ENCODE assay signal across 9 cellular contexts in genomic region chr1:54249798-54250497, GRCh38. TPM values are rescaled to one million over a fixed set of nuclear protein-coding genes. Genes with fewer than 3 reads are reported as not detected.
DNase-seq lines count a peak whose midpoint lies in the region; ATAC-seq and TF ChIP-seq lines count a peak whose summit lies in the region.
"Had no signal": no experiment of that assay in that cellular context is flagged by ENCODE, and none has a peak within 500 bp of the region (broad histone marks: within the 10 kb centered on the region; RNA-seq: fewer than 3 reads in every experiment).

No MANE protein-coding gene starts in this region.

- DNase-seq in HCT116 (ENCODE audit: low read depth, low spot score) (peak; percentile 79), SJSA1 (ENCODE audit: low read depth in 1 of 2, low spot score in 2 of 2) (peak; percentile 79 to 83), glutamatergic neuron (no peak), smooth muscle cell (lab: John Stamatoyannopoulos, UW; ENCODE audit: unreplicated experiment) (no peak), nucleus accumbens (lab: John Stamatoyannopoulos, UW) (no peak)
- no peak for DNase-seq in effector memory CD4-positive, alpha-beta T cell
- DNase-seq in CD8-positive, alpha-beta T cell, result no peak
- DNase-seq: activated gamma-delta T cell treated with Interleukin-2 at 50 U/mL for 16 hours had no signal

- WGBS in smooth muscle cell (ENCODE audit: low lambda C conversion rate), result 57% methylated on average over 10 of the region's 10 CpGs

- peaks cover 52% of the 10 kb centered on the region for H3K9me3 Mint-ChIP-seq in glutamatergic neuron (ENCODE audit: unreplicated experiment)
- H3K9me3 Mint-ChIP-seq in CD8-positive, alpha-beta T cell, result no peaks in the 10 kb centered on the region

- H3K79me2 ChIP-seq in HCT116 (ENCODE audit: insufficient read depth, low read length) (no peaks in the 10 kb centered on the region), smooth muscle cell (ENCODE audit: low read depth) (no peaks in the 10 kb centered on the region)

- RAD21 ChIA-PET in HCT116 (lab: Charles Lee; ENCODE audit: low non-redundant PET in 1 of 2, low total read pairs in 2 of 2, uncharacterized antibody in 2 of 2, unreplicated experiment in 2 of 2), result no interaction called here

- intact Hi-C loops in HCT116 (cut with micrococcal nuclease), result no loop called here
- intact Hi-C loops in CD8-positive, alpha-beta T cell (cut with DNase I, micrococcal nuclease), result no loop called here

- CTCF ChIA-PET in HCT116 (lab: Charles Lee), result interaction anchor here (1.1 kb wide), 1 partner anchor 239 kb away, joined by 3 read pairs; no protein-coding TSS in a partner anchor
- CTCF ChIA-PET in CD8-positive, alpha-beta T cell (lab: Charles Lee), result interaction anchor here (0.7 kb wide), 1 partner anchor 24 kb away, joined by 3 read pairs; no protein-coding TSS in a partner anchor

- no peak overlapping the region for H3K4me3 Mint-ChIP-seq in glutamatergic neuron (ENCODE audit: unreplicated experiment)
- H3K4me3 Mint-ChIP-seq in CD8-positive, alpha-beta T cell, result no peak overlapping the region

- ATAC-seq in HCT116 (peak; percentile 82), HG02973 (IDR thresholded peaks at IDR 0.05; ENCODE audit: unreplicated experiment) (no peak)
- ATAC-seq in CD8-positive, alpha-beta T cell, result no peak

- H4K20me1 ChIP-seq in HCT116 (ENCODE audit: insufficient read depth), result no peaks in the 10 kb centered on the region
- peaks cover 72% of the 10 kb centered on the region for H4K20me1 ChIP-seq in smooth muscle cell (ENCODE audit: low read depth)

- no peaks in the 10 kb centered on the region for H3K9me3 ChIP-seq in HCT116 (ENCODE audit: control insufficient read depth in 1 of 2, insufficient read depth in 1 of 2, low read depth in 1 of 2, low read length in 2 of 2)
- no peaks in the 10 kb centered on the region for H3K9me3 ChIP-seq in SJSA1 (replicated peaks)
- no peaks in the 10 kb centered on the region for H3K9me3 ChIP-seq in smooth muscle cell (replicated peaks; ENCODE audit: low read depth)
- H3K9me3 ChIP-seq in effector memory CD4-positive, alpha-beta T cell (ENCODE audit: control insufficient read depth, low read length), result no peaks in the 10 kb centered on the region
- H3K9me3 ChIP-seq in CD8-positive, alpha-beta T cell (ENCODE audit: low read length), result no peaks in the 10 kb centered on the region

- H3K9ac ChIP-seq in HCT116 (ENCODE audit: low read length), result peak overlapping the region; percentile 38
- no peak overlapping the region for H3K9ac ChIP-seq in smooth muscle cell (ENCODE audit: low read depth)

- TF ChIP-seq CTCF in HCT116 (IDR thresholded peaks at IDR 0.05 in 2 of 3, conservative IDR thresholded peaks at IDR 0.05 in 1 of 3; ENCODE audit: borderline replicate concordance in 1 of 3, insufficient read depth in 1 of 3, low read depth in 2 of 3, low read length in 2 of 3), result no peak
- no peak for TF ChIP-seq CTCF in glutamatergic neuron (IDR thresholded peaks at IDR 0.05; ENCODE audit: partially characterized antibody, unreplicated experiment)
- no peak for TF ChIP-seq CTCF in smooth muscle cell (IDR thresholded peaks at IDR 0.05; ENCODE audit: borderline replicate concordance, insufficient read depth, poor library complexity, severe bottlenecking)
- no peak for TF ChIP-seq CTCF in CD8-positive, alpha-beta T cell (IDR thresholded peaks at IDR 0.05)

- peak overlapping the region; percentile 66 for H3K27ac Mint-ChIP-seq in glutamatergic neuron (ENCODE audit: unreplicated experiment)
- H3K27ac Mint-ChIP-seq in CD8-positive, alpha-beta T cell, result no peak overlapping the region

- H2AFZ ChIP-seq in HCT116 (ENCODE audit: low read depth, low read length, poor library complexity, severe bottlenecking), result no peak overlapping the region
- H2AFZ ChIP-seq in smooth muscle cell (ENCODE audit: low read depth), result no peak overlapping the region

- H3F3A ChIP-seq in smooth muscle cell (ENCODE audit: low read depth), result peaks cover 7% of the 10 kb centered on the region

- H3K27me3 ChIP-seq in HCT116 (ENCODE audit: insufficient read depth, low read length), result no peaks in the 10 kb centered on the region
- no peaks in the 10 kb centered on the region for H3K27me3 ChIP-seq in SJSA1 (replicated peaks)
- H3K27me3 ChIP-seq in smooth muscle cell (ENCODE audit: low read depth), result no peaks in the 10 kb centered on the region
- no peaks in the 10 kb centered on the region for H3K27me3 ChIP-seq in effector memory CD4-positive, alpha-beta T cell (replicated peaks; ENCODE audit: control insufficient read depth, insufficient read depth, low read length, poor library complexity, severe bottlenecking)
- H3K27me3 ChIP-seq in CD8-positive, alpha-beta T cell (ENCODE audit: insufficient read depth, low read length), result no peaks in the 10 kb centered on the region

- TF ChIP-seq POLR2A in HCT116 (IDR thresholded peaks at IDR 0.05; ENCODE audit: borderline replicate concordance, extremely low read depth, insufficient read depth, insufficient read length), result no peak

- peaks cover 48% of the 10 kb centered on the region for H3K4me1 Mint-ChIP-seq in glutamatergic neuron (ENCODE audit: low read depth, unreplicated experiment)
- peaks cover 2% of the 10 kb centered on the region for H3K4me1 Mint-ChIP-seq in CD8-positive, alpha-beta T cell (ENCODE audit: low read depth)

- H3K4me3 ChIP-seq in HCT116 (replicated peaks in 1 of 2; ENCODE audit: low read depth in 1 of 2, low read length in 2 of 2) (peak overlapping the region in 1 of 2 experiments; percentile 12; a peak in 1 of 4 replicates), SJSA1 (no peak overlapping the region), smooth muscle cell (no peak overlapping the region)
- no peak overlapping the region for H3K4me3 ChIP-seq in effector memory CD4-positive, alpha-beta T cell (ENCODE audit: insufficient read depth, low read depth, low read length, poor library complexity, severe bottlenecking)
- H3K4me3 ChIP-seq in CD8-positive, alpha-beta T cell (ENCODE audit: low read depth, low read length), result no peak overlapping the region

- POLR2A ChIA-PET in HCT116 (lab: Charles Lee), result no interaction called here
- POLR2A ChIA-PET in CD8-positive, alpha-beta T cell (lab: Charles Lee), result no interaction called here

- no TSS peak for BruUV-seq in HCT116 (replicated peaks; lab: Mats Ljungman, UMichigan)

- H3K4me1 ChIP-seq in HCT116 (ENCODE audit: control insufficient read depth in 1 of 2, insufficient read depth in 2 of 2, low read length in 2 of 2) (peaks cover 30 to 54% of the 10 kb centered on the region in 2 experiments), SJSA1 (replicated peaks) (peaks cover 69% of the 10 kb centered on the region), smooth muscle cell (ENCODE audit: low read depth) (peaks cover 15% of the 10 kb centered on the region)
- H3K4me1 ChIP-seq in effector memory CD4-positive, alpha-beta T cell (ENCODE audit: control insufficient read depth, insufficient read depth, low read length, poor library complexity, severe bottlenecking), result no peaks in the 10 kb centered on the region
- H3K4me1 ChIP-seq in CD8-positive, alpha-beta T cell (ENCODE audit: insufficient read depth, low read length), result no peaks in the 10 kb centered on the region

- no peaks in the 10 kb centered on the region for H3K9me2 ChIP-seq in HCT116 (ENCODE audit: insufficient read depth)

- H3K27ac ChIP-seq in HCT116 (ENCODE audit: low read depth, low read length) (peak overlapping the region; percentile 34; the same call in 1 of the 2 replicates), SJSA1 (peak overlapping the region; percentile 74), smooth muscle cell (ENCODE audit: low read depth) (peak overlapping the region; percentile 56)
- no peak overlapping the region for H3K27ac ChIP-seq in effector memory CD4-positive, alpha-beta T cell (ENCODE audit: insufficient read depth, low read length, poor library complexity, severe bottlenecking)
- no peak overlapping the region for H3K27ac ChIP-seq in CD8-positive, alpha-beta T cell (ENCODE audit: low read depth, low read length)

- H3K36me3 ChIP-seq in HCT116 (ENCODE audit: control insufficient read depth in 1 of 2, insufficient read depth in 2 of 2, low read length in 2 of 2) (no peaks in the 10 kb centered on the region), SJSA1 (peaks cover 55% of the 10 kb centered on the region), smooth muscle cell (ENCODE audit: low read depth) (no peaks in the 10 kb centered on the region)
- H3K36me3 ChIP-seq in effector memory CD4-positive, alpha-beta T cell (ENCODE audit: control insufficient read depth, insufficient read depth, low read length), result peaks cover 33% of the 10 kb centered on the region
- H3K36me3 ChIP-seq in CD8-positive, alpha-beta T cell (ENCODE audit: insufficient read depth, low read length), result peaks cover 6% of the 10 kb centered on the region

- no peak for TF ChIP-seq RAD21 in HCT116 (IDR thresholded peaks at IDR 0.05; ENCODE audit: low read depth)

- peaks cover under 1% of the 10 kb centered on the region for H3K36me3 Mint-ChIP-seq in glutamatergic neuron (ENCODE audit: unreplicated experiment)
- peaks cover 61% of the 10 kb centered on the region for H3K36me3 Mint-ChIP-seq in CD8-positive, alpha-beta T cell

- H3K4me2 ChIP-seq in HCT116 (ENCODE audit: low read length), result peak overlapping the region; percentile 70
- H3K4me2 ChIP-seq in smooth muscle cell, result no peak overlapping the region

- H3K27me3 Mint-ChIP-seq in glutamatergic neuron (ENCODE audit: unreplicated experiment), result peaks cover 43% of the 10 kb centered on the region
- H3K27me3 Mint-ChIP-seq in CD8-positive, alpha-beta T cell (ENCODE audit: low read depth), result no peaks in the 10 kb centered on the region

TF ChIP-seq in HCT116, 20 proteins besides CTCF, POLR2A, EP300 and RAD21 (continues in another document):
- TF ChIP-seq ZFX (IDR thresholded peaks at IDR 0.05) (no peak), SP1 (IDR thresholded peaks at IDR 0.05; ENCODE audit: low read depth) (no peak; the same call in none of the 2 replicates)

RNA-seq across cellular contexts. Expression of gene MRPL37, which starts 50.0 kb away (rescaled TPM):
- total RNA-seq in HCT116 (2021; ENCODE audit: unreplicated experiment) (132 TPM), glutamatergic neuron (ENCODE audit: unreplicated experiment) (50.9 TPM), smooth muscle cell (70.9 and 85.5 TPM in 2 replicates)
- polyA plus RNA-seq in HCT116 (2012), result 98.1 and 139 TPM in 2 replicates
- total RNA-seq in SJSA1 (2014; rRNA removed; shearing (Covaris generic)), result 133 and 157 TPM in 2 replicates
- 96.4 and 100.0 TPM in 2 replicates for polyA plus RNA-seq in smooth muscle cell
- total RNA-seq in CD8-positive, alpha-beta T cell, result 10 to 100 TPM; 27.4 to 29.8 TPM

RNA-seq across cellular contexts. Expression of gene CYB5RL, which starts 50.1 kb away (rescaled TPM):
- 11.7 TPM for total RNA-seq in HCT116 (2021; ENCODE audit: unreplicated experiment)
- polyA plus RNA-seq in HCT116 (2012), result 3.6 and 5.4 TPM in 2 replicates
- total RNA-seq in SJSA1 (2014; rRNA removed; shearing (Covaris generic)), result 2.5 and 4.9 TPM in 2 replicates
- 6.8 TPM for total RNA-seq in glutamatergic neuron (ENCODE audit: unreplicated experiment)
- 1.3 and 1.5 TPM in 2 replicates for total RNA-seq in smooth muscle cell
- 3.2 and 3.8 TPM in 2 replicates for polyA plus RNA-seq in smooth muscle cell
- total RNA-seq in CD8-positive, alpha-beta T cell, result 1 to 10 TPM; 2.1 to 3.0 TPM

Comparison
In these comparisons a context has a peak if more than half of its experiments do, and no peak if none do; other contexts are left out.
1. DNase-seq: peak in HCT116 (single experiment) and SJSA1 (2 of 2); none in glutamatergic neuron (single experiment), smooth muscle cell (single experiment), nucleus accumbens (0 of 56), effector memory CD4-positive, alpha-beta T cell (0 of 3) and CD8-positive, alpha-beta T cell (0 of 7).
2. H3K27ac ChIP-seq: peak in HCT116 (single experiment), SJSA1 (single experiment) and smooth muscle cell (single experiment); none in effector memory CD4-positive, alpha-beta T cell (single experiment) and CD8-positive, alpha-beta T cell (single experiment).